ENCODE assay signal across 28 cellular contexts in the genomic region with DNA sequence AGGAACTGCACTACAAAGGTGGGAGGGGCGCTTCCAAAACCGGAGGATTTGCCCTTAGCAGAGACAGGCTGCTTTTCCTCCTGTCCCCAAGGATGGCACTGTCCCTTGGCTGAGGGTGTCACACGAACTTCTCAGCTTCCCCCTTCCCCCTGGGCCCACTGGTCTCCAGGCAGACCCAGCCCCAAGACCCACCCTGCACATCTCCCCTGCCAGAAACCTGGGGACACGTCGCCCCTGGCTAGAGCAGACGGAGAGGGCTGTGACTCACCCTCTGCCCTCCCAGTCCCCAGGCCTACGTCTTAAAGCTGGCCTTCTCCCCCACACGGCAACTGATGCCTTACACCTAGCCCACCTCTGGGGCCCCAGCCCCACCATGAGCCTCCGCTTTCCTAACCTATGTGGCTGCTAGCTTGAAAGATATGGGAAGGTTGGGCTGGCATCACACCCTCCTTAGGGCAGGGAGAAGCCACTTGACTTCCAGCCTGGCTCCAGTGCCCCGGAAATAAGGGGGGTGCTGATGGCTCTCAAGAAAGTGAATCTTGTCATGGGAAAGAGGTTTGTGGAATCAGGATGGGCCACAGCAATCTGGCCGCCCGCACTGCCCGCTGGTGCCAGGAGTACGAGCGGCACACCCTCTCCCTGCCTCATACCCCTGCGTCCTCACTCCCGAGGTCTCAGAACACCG. TPM values are rescaled to one million over a fixed set of nuclear protein-coding genes. Genes with fewer than 3 reads are reported as not detected.
DNase-seq lines count a peak whose midpoint lies in the region; ATAC-seq and TF ChIP-seq lines count a peak whose summit lies in the region.
"Had no signal": no experiment of that assay in that cellular context is flagged by ENCODE, and none has a peak within 500 bp of the region (broad histone marks: within the 10 kb centered on the region; RNA-seq: fewer than 3 reads in every experiment).

No MANE protein-coding gene starts in this region.

- TF ChIP-seq CTCF in GM13977 (IDR thresholded peaks at IDR 0.05; ENCODE audit: extremely low read depth, insufficient read depth, missing control alignments): no peak

- POLR2A ChIA-PET in naive thymus-derived CD4-positive, alpha-beta T cell (lab: Charles Lee): no interaction called here

- peak overlapping the region; percentile 46 for H3K27ac ChIP-seq in naive thymus-derived CD4-positive, alpha-beta T cell (ENCODE audit: low read depth, low read length)
- H3K27ac ChIP-seq: coronary artery, gastroesophageal sphincter, left ventricle myocardium inferior, Peyer's patch, transverse colon had no signal

- intact Hi-C loops in naive thymus-derived CD4-positive, alpha-beta T cell (cut with micrococcal nuclease): loop anchor here in 1 of 2 donors (5.0 kb wide), 1 partner anchor 404 kb away; no protein-coding TSS in a partner anchor

- peaks cover 43 to 55% of the 10 kb centered on the region in 2 donors for H3K4me1 ChIP-seq in naive thymus-derived CD4-positive, alpha-beta T cell (ENCODE audit: control insufficient read depth in 2 of 2, insufficient read depth in 2 of 2, low read length in 2 of 2)

- CTCF ChIA-PET in naive thymus-derived CD4-positive, alpha-beta T cell (lab: Charles Lee): no interaction called here

- no peak overlapping the region for H3K4me3 Mint-ChIP-seq in activated naive CD8-positive, alpha-beta T cell
- H3K4me3 Mint-ChIP-seq in activated naive CD8-positive, alpha-beta T cell treated with anti-CD3 and anti-CD28 coated beads, Interleukin-2, amount 50 U/mL, for 24 hours: no peak overlapping the region
- no peak overlapping the region for H3K4me3 Mint-ChIP-seq in activated T-helper 17 cell treated with anti-CD3 and anti-CD28 coated beads, Interleukin-2, amount 50 U/mL, for 72 hours
- H3K4me3 Mint-ChIP-seq in naive thymus-derived CD4-positive, alpha-beta T cell: peak overlapping the region in 3 of 10 donors; percentile 23 to 50 (median 29)

- H3K4me1 Mint-ChIP-seq in activated naive CD8-positive, alpha-beta T cell (ENCODE audit: low read depth): peaks cover 42% of the 10 kb centered on the region
- peaks cover 40% of the 10 kb centered on the region for H3K4me1 Mint-ChIP-seq in activated naive CD8-positive, alpha-beta T cell treated with anti-CD3 and anti-CD28 coated beads, Interleukin-2, amount 50 U/mL, for 24 hours
- peaks cover 24% of the 10 kb centered on the region for H3K4me1 Mint-ChIP-seq in activated T-helper 17 cell treated with anti-CD3 and anti-CD28 coated beads, Interleukin-2, amount 50 U/mL, for 72 hours
- H3K4me1 Mint-ChIP-seq in naive thymus-derived CD4-positive, alpha-beta T cell: peaks cover 27 to 60% (median 41%) of the 10 kb centered on the region in 7 donors

- ATAC-seq in activated naive CD8-positive, alpha-beta T cell treated with anti-CD3 and anti-CD28 coated beads, Interleukin-2, amount 50 U/mL, for 24 hours: no peak
- ATAC-seq in activated T-helper 17 cell treated with anti-CD3 and anti-CD28 coated beads, Interleukin-2, amount 50 U/mL, for 72 hours (replicated peaks): no peak
- no peak for ATAC-seq in naive thymus-derived CD4-positive, alpha-beta T cell
- ATAC-seq in HG03439 (IDR thresholded peaks at IDR 0.05; ENCODE audit: unreplicated experiment): no peak
- ATAC-seq: gastroesophageal sphincter had no signal

- H3K4me3 ChIP-seq in naive thymus-derived CD4-positive, alpha-beta T cell (ENCODE audit: low read length): no peak overlapping the region
- H3K4me3 ChIP-seq: BLaER1 treated with 17β-estradiol and CSF1 and Interleukin-3, amounts not matched to agents 10 nM and 100 nM; coronary artery; gastroesophageal sphincter; left ventricle myocardium inferior; Peyer's patch; transverse colon had no signal

- H3K9me3 Mint-ChIP-seq in activated naive CD8-positive, alpha-beta T cell (ENCODE audit: low read depth): no peaks in the 10 kb centered on the region
- H3K9me3 Mint-ChIP-seq in activated naive CD8-positive, alpha-beta T cell treated with anti-CD3 and anti-CD28 coated beads, Interleukin-2, amount 50 U/mL, for 24 hours: no peaks in the 10 kb centered on the region
- no peaks in the 10 kb centered on the region for H3K9me3 Mint-ChIP-seq in activated T-helper 17 cell treated with anti-CD3 and anti-CD28 coated beads, Interleukin-2, amount 50 U/mL, for 72 hours
- no peaks in the 10 kb centered on the region for H3K9me3 Mint-ChIP-seq in naive thymus-derived CD4-positive, alpha-beta T cell
- H3K9me3 Mint-ChIP-seq: immature natural killer cell had no signal

- in situ Hi-C loops in GM13977 (cut with MboI; ENCODE audit: low pct_unique_long_range_greater_than_20kb, low sequenced_read_pairs, unreplicated experiment): no loop called here

- no peak for DNase-seq in activated naive CD8-positive, alpha-beta T cell treated with anti-CD3 and anti-CD28 coated beads, Interleukin-2, amount 50 U/mL, for 24 hours
- DNase-seq in naive thymus-derived CD4-positive, alpha-beta T cell: no peak
- DNase-seq in dermis blood vessel endothelial cell: no peak
- no peak for DNase-seq in amygdala (lab: John Stamatoyannopoulos, UW)
- no peak for DNase-seq in GM13977 (ENCODE audit: low spot score)
- DNase-seq: activated CD4-positive, alpha-beta T cell treated with anti-CD3 and anti-CD28 coated beads, Interleukin-2, amount 50 U/mL, for 4 hours; anterior cingulate cortex; hypothalamus; immature natural killer cell; KG1; left ventricle myocardium inferior; MM.1S; NCI-H1417; NCI-H2029 treated with DMSO at 0.1 percent for 48 hours; NCI-H2227 treated with DMSO at 0.1 percent for 48 hours; NCI-H526 treated with DMSO at 0.1 percent for 48 hours; Peyer's patch; SIG-M5; stimulated activated CD8-positive, alpha-beta memory T cell treated with anti-CD3 and anti-CD28 coated beads, Interleukin-4, amount 100 ng/mL, for 48 hours; transverse colon had no signal

- H3K36me3 Mint-ChIP-seq in activated naive CD8-positive, alpha-beta T cell: no peaks in the 10 kb centered on the region
- H3K36me3 Mint-ChIP-seq in activated naive CD8-positive, alpha-beta T cell treated with anti-CD3 and anti-CD28 coated beads, Interleukin-2, amount 50 U/mL, for 24 hours (ENCODE audit: low read depth): peaks cover 7% of the 10 kb centered on the region
- no peaks in the 10 kb centered on the region for H3K36me3 Mint-ChIP-seq in activated T-helper 17 cell treated with anti-CD3 and anti-CD28 coated beads, Interleukin-2, amount 50 U/mL, for 72 hours (ENCODE audit: low read depth)
- H3K36me3 Mint-ChIP-seq in naive thymus-derived CD4-positive, alpha-beta T cell: peaks cover 0 to 11% (median 0%) of the 10 kb centered on the region in 5 donors

- no peaks in the 10 kb centered on the region for H3K9me3 ChIP-seq in naive thymus-derived CD4-positive, alpha-beta T cell (ENCODE audit: control insufficient read depth in 2 of 3, low read length in 3 of 3)
- H3K9me3 ChIP-seq: BLaER1 treated with 17β-estradiol and CSF1 and Interleukin-3, amounts not matched to agents 10 nM and 100 nM; gastroesophageal sphincter; left ventricle myocardium inferior; Peyer's patch; transverse colon had no signal

- peaks cover 0 to 43% (median 12%) of the 10 kb centered on the region in 3 experiments for H3K36me3 ChIP-seq in naive thymus-derived CD4-positive, alpha-beta T cell (ENCODE audit: control insufficient read depth in 2 of 3, insufficient read depth in 3 of 3, low read length in 3 of 3)

- H3K27me3 ChIP-seq in naive thymus-derived CD4-positive, alpha-beta T cell (ENCODE audit: control insufficient read depth in 2 of 2, insufficient read depth in 2 of 2, low read length in 2 of 2): no peaks in the 10 kb centered on the region
- H3K27me3 ChIP-seq: BLaER1 treated with 17β-estradiol and CSF1 and Interleukin-3, amounts not matched to agents 10 nM and 100 nM; gastroesophageal sphincter; Peyer's patch; transverse colon had no signal

- H3K27ac Mint-ChIP-seq in activated naive CD8-positive, alpha-beta T cell: peak overlapping the region; percentile 64
- no peak overlapping the region for H3K27ac Mint-ChIP-seq in activated naive CD8-positive, alpha-beta T cell treated with anti-CD3 and anti-CD28 coated beads, Interleukin-2, amount 50 U/mL, for 24 hours
- peak overlapping the region; percentile 63 for H3K27ac Mint-ChIP-seq in activated T-helper 17 cell treated with anti-CD3 and anti-CD28 coated beads, Interleukin-2, amount 50 U/mL, for 72 hours
- H3K27ac Mint-ChIP-seq in naive thymus-derived CD4-positive, alpha-beta T cell: peak overlapping the region; percentile 9 to 89 (median 74)

- H3K27me3 Mint-ChIP-seq in activated naive CD8-positive, alpha-beta T cell: no peaks in the 10 kb centered on the region
- no peaks in the 10 kb centered on the region for H3K27me3 Mint-ChIP-seq in activated naive CD8-positive, alpha-beta T cell treated with anti-CD3 and anti-CD28 coated beads, Interleukin-2, amount 50 U/mL, for 24 hours
- no peaks in the 10 kb centered on the region for H3K27me3 Mint-ChIP-seq in activated T-helper 17 cell treated with anti-CD3 and anti-CD28 coated beads, Interleukin-2, amount 50 U/mL, for 72 hours
- H3K27me3 Mint-ChIP-seq in naive thymus-derived CD4-positive, alpha-beta T cell: no peaks in the 10 kb centered on the region

RNA-seq across cellular contexts. Expression of gene ZNF319, which starts 4.6 kb away (rescaled TPM):
- 1 to 10 TPM; 3.9 to 5.5 TPM for total RNA-seq in activated T-helper 17 cell treated with anti-CD3 and anti-CD28 coated beads, Interleukin-2, amount 50 U/mL, for 72 hours
- total RNA-seq in naive thymus-derived CD4-positive, alpha-beta T cell: 10 to 100 TPM; 11.2 to 20.8 (median 17.3) TPM
- polyA plus RNA-seq in naive thymus-derived CD4-positive, alpha-beta T cell: 10 to 100 TPM in 1 of 2 donors, 1 to 10 TPM in 1; 4.4 to 11.8 TPM
- 3.4 and 6.0 TPM in 2 replicates for total RNA-seq in dermis blood vessel endothelial cell

RNA-seq across cellular contexts. Expression of gene USB1, which starts 5.3 kb away (rescaled TPM):
- 10 to 100 TPM; 33.7 to 56.6 TPM for total RNA-seq in activated T-helper 17 cell treated with anti-CD3 and anti-CD28 coated beads, Interleukin-2, amount 50 U/mL, for 72 hours
- total RNA-seq in naive thymus-derived CD4-positive, alpha-beta T cell: 10 to 100 TPM; 28.7 to 50.8 (median 28.9) TPM
- 10 to 100 TPM; 26.8 to 37.6 TPM for polyA plus RNA-seq in naive thymus-derived CD4-positive, alpha-beta T cell
- total RNA-seq in dermis blood vessel endothelial cell: 57.3 and 128 TPM in 2 replicates

RNA-seq across cellular contexts. Expression of gene CNGB1, which starts 24.9 kb away (rescaled TPM):
- not detected for total RNA-seq in activated T-helper 17 cell treated with anti-CD3 and anti-CD28 coated beads, Interleukin-2, amount 50 U/mL, for 72 hours
- total RNA-seq in naive thymus-derived CD4-positive, alpha-beta T cell: not detected
- not detected for polyA plus RNA-seq in naive thymus-derived CD4-positive, alpha-beta T cell
- not detected in 2 replicates for total RNA-seq in dermis blood vessel endothelial cell
- total RNA-seq: left ventricle myocardium inferior, osteocyte, skeletal muscle tissue had no signal
- polyA plus RNA-seq: immature natural killer cell had no signal

RNA-seq across cellular contexts. Expression of gene MMP15, which starts 29.7 kb away (rescaled TPM):
- under 1 TPM; 0.19 to 0.29 TPM for total RNA-seq in activated T-helper 17 cell treated with anti-CD3 and anti-CD28 coated beads, Interleukin-2, amount 50 U/mL, for 72 hours
- under 1 TPM; 0.20 to 0.85 (median 0.69) TPM for total RNA-seq in naive thymus-derived CD4-positive, alpha-beta T cell
- polyA plus RNA-seq in naive thymus-derived CD4-positive, alpha-beta T cell: under 1 TPM in 1 of 2 donors, not detected in 1; 0.06 TPM
- 24.2 and 32.3 TPM in 2 replicates for total RNA-seq in dermis blood vessel endothelial cell
